In the genomic region with DNA sequence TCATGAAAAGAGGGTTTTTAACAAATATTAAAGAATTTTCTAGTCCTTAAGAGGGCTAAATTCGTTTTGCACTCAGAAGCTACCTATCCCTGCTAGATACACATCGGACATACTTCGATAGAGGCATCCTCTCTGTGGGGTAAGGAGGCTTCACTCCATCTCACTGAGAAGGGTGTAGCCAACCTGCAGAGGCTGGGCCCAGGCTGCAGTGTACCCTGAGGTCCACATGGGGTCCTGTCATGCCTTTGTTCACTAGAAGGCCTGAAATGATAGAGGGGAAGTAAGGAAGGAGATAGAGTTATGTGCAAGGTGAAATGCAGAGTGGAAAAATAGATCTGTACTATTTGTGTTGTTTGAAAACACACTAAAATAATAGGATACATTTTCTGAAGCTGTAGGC, we compare ENCODE assay signal across 11 cellular contexts. TPM values are rescaled to one million over a fixed set of nuclear protein-coding genes. Genes with fewer than 3 reads are reported as not detected.
DNase-seq lines count a peak whose midpoint lies in the region; ATAC-seq and TF ChIP-seq lines count a peak whose summit lies in the region.
"Had no signal": no experiment of that assay in that cellular context is flagged by ENCODE, and none has a peak within 500 bp of the region (broad histone marks: within the 10 kb centered on the region; RNA-seq: fewer than 3 reads in every experiment).

No MANE protein-coding gene starts in this region.

- no peak overlapping the region for H3K27ac ChIP-seq in OCI-LY7 (ENCODE audit: low read depth, low read length, poor library complexity, severe bottlenecking)
- no peak overlapping the region for H3K27ac ChIP-seq in transverse colon
- H3K27ac ChIP-seq in CD4-positive, alpha-beta memory T cell (ENCODE audit: low read depth, low read length), result no peak overlapping the region
- H3K27ac ChIP-seq: 22Rv1, upper lobe of right lung had no signal

- H2AFZ ChIP-seq in OCI-LY7 (ENCODE audit: low read length), result no peak overlapping the region

- TF ChIP-seq EP300 in transverse colon (IDR thresholded peaks at IDR 0.05; ENCODE audit: low read depth), result no peak

- H3K9me2 ChIP-seq in OCI-LY7 (ENCODE audit: insufficient read depth, low read length), result no peaks in the 10 kb centered on the region

- DNase-seq in DMS 273 (lab: John Stamatoyannopoulos, UW; ENCODE audit: unreplicated experiment) (peak; percentile 24), DMS 273 treated with DMSO at 0.1 percent for 48 hours (lab: John Stamatoyannopoulos, UW) (no peak), OCI-LY7 (ENCODE audit: low spot score) (no peak), kidney epithelial cell (ENCODE audit: low read depth) (no peak), transverse colon (no peak), hippocampal formation (lab: John Stamatoyannopoulos, UW) (no peak)
- no peak for DNase-seq in CD4-positive, alpha-beta memory T cell
- DNase-seq: upper lobe of right lung had no signal

- no peaks in the 10 kb centered on the region for H3K36me3 ChIP-seq in OCI-LY7 (ENCODE audit: insufficient read depth, low read length)
- no peaks in the 10 kb centered on the region for H3K36me3 ChIP-seq in kidney epithelial cell (ENCODE audit: control insufficient read depth, insufficient read depth, low read length)
- H3K36me3 ChIP-seq in transverse colon, result no peaks in the 10 kb centered on the region
- peaks cover 7% of the 10 kb centered on the region for H3K36me3 ChIP-seq in CD4-positive, alpha-beta memory T cell (ENCODE audit: insufficient read depth, low read length)
- H3K36me3 ChIP-seq: upper lobe of right lung had no signal

- H3K4me1 Mint-ChIP-seq in CD4-positive, alpha-beta memory T cell, result no peaks in the 10 kb centered on the region
- H3K4me1 Mint-ChIP-seq: nephron had no signal

- no peak for TF ChIP-seq POLR2A in transverse colon (IDR thresholded peaks at IDR 0.05)

- TF ChIP-seq CTCF in OCI-LY7 (conservative IDR thresholded peaks at IDR 0.05; ENCODE audit: low read length), result peak; percentile 47; the same call in 1 of the 2 replicates
- peak; percentile 14 for TF ChIP-seq CTCF in kidney epithelial cell (IDR thresholded peaks at IDR 0.05; ENCODE audit: insufficient read depth, low read length, poor library complexity, severe bottlenecking)
- no peak for TF ChIP-seq CTCF in transverse colon (IDR thresholded peaks at IDR 0.05)

- H3K27me3 ChIP-seq in kidney epithelial cell (ENCODE audit: control insufficient read depth, insufficient read depth, low read length) (no peaks in the 10 kb centered on the region), transverse colon (no peaks in the 10 kb centered on the region)
- no peaks in the 10 kb centered on the region for H3K27me3 ChIP-seq in CD4-positive, alpha-beta memory T cell (ENCODE audit: insufficient read depth, low read length)
- H3K27me3 ChIP-seq: upper lobe of right lung had no signal

- peaks cover 42 to 55% of the 10 kb centered on the region in 2 donors for H3K36me3 Mint-ChIP-seq in CD4-positive, alpha-beta memory T cell

- H3K4me3 ChIP-seq in OCI-LY7 (ENCODE audit: low read depth, low read length, poor library complexity, severe bottlenecking), result no peak overlapping the region
- H3K4me3 ChIP-seq in kidney epithelial cell (ENCODE audit: low read depth, low read length), result no peak overlapping the region
- no peak overlapping the region for H3K4me3 ChIP-seq in transverse colon
- no peak overlapping the region for H3K4me3 ChIP-seq in CD4-positive, alpha-beta memory T cell (ENCODE audit: low read length in 2 of 2)
- H3K4me3 ChIP-seq: upper lobe of right lung had no signal

- H3K27ac Mint-ChIP-seq in CD4-positive, alpha-beta memory T cell, result no peak overlapping the region
- H3K27ac Mint-ChIP-seq: nephron had no signal

- in situ Hi-C loops in transverse colon (cut with MboI; ENCODE audit: low pct_ligation_motif_present in 1 of 4, low pct_unique_long_range_greater_than_20kb in 1 of 4, low sequenced_read_pairs in 3 of 4), result no loop called here

- H3K4me3 Mint-ChIP-seq in CD4-positive, alpha-beta memory T cell, result no peak overlapping the region
- H3K4me3 Mint-ChIP-seq: nephron had no signal

- BruUV-seq in OCI-LY7 (replicated peaks; lab: Mats Ljungman, UMichigan), result no TSS peak

- peak; percentile 81 for ATAC-seq in GM21526 (IDR thresholded peaks at IDR 0.05; ENCODE audit: low FRiP score, unreplicated experiment)
- ATAC-seq: upper lobe of right lung had no signal

- 67 to 85% methylated on average over 1 to 3 of the region's 3 CpGs for WGBS in transverse colon (ENCODE audit: low coverage in 1 of 2), 2 donors

- H3K4me1 ChIP-seq in OCI-LY7 (ENCODE audit: insufficient read depth, low read length, poor library complexity, severe bottlenecking) (no peaks in the 10 kb centered on the region), transverse colon (no peaks in the 10 kb centered on the region)
- no peaks in the 10 kb centered on the region for H3K4me1 ChIP-seq in CD4-positive, alpha-beta memory T cell (ENCODE audit: insufficient read depth, low read length)
- H3K4me1 ChIP-seq: upper lobe of right lung had no signal

- no peaks in the 10 kb centered on the region for H4K20me1 ChIP-seq in OCI-LY7 (ENCODE audit: insufficient read depth, low read length)

- intact Hi-C loops in OCI-LY7 (cut with micrococcal nuclease; ENCODE audit: unreplicated experiment) (no loop called here), transverse colon (cut with DNase I; ENCODE audit: low total_unique reads) (no loop called here)
- intact Hi-C loops in CD4-positive, alpha-beta memory T cell (cut with micrococcal nuclease), result no loop called here

- no peaks in the 10 kb centered on the region for H3K79me2 ChIP-seq in OCI-LY7 (ENCODE audit: insufficient read depth, low read depth, low read length)

- POLR2A ChIA-PET in OCI-LY7 (lab: Charles Lee), result no interaction called here
- POLR2A ChIA-PET in CD4-positive, alpha-beta memory T cell (lab: Charles Lee; ENCODE audit: partially characterized antibody), result no interaction called here

- H3K27me3 Mint-ChIP-seq in CD4-positive, alpha-beta memory T cell, result no peaks in the 10 kb centered on the region

- H3K9me3 ChIP-seq in OCI-LY7 (ENCODE audit: low read length), result no peaks in the 10 kb centered on the region
- H3K9me3 ChIP-seq in transverse colon, result no peaks in the 10 kb centered on the region
- H3K9me3 ChIP-seq in CD4-positive, alpha-beta memory T cell (ENCODE audit: control insufficient read depth in 1 of 2, low read length in 2 of 2), result no peaks in the 10 kb centered on the region
- H3K9me3 ChIP-seq: upper lobe of right lung had no signal

- H3K9me3 Mint-ChIP-seq in CD4-positive, alpha-beta memory T cell, result no peaks in the 10 kb centered on the region
- H3K9me3 Mint-ChIP-seq: nephron had no signal

- CTCF ChIA-PET in OCI-LY7 (lab: Charles Lee; ENCODE audit: unreplicated experiment), result no interaction called here
- CTCF ChIA-PET in CD4-positive, alpha-beta memory T cell (lab: Charles Lee; ENCODE audit: partially characterized antibody), result interaction anchor here (1.3 kb wide), 1 partner anchor 140 kb away, joined by 4 read pairs; no protein-coding TSS in a partner anchor

- H3K4me2 ChIP-seq in OCI-LY7 (ENCODE audit: low read length), result no peak overlapping the region

RNA-seq across cellular contexts. Expression of a gene that starts 45.6 kb away (rescaled TPM):
- 0.36 and 0.95 TPM in 2 replicates for total RNA-seq in OCI-LY7 (2014; rRNA removed; shearing (Covaris generic))
- total RNA-seq in OCI-LY7 (2022), result 2.8 and 3.4 TPM in 2 replicates
- 5.9 and 6.3 TPM in 2 replicates for total RNA-seq in kidney epithelial cell
- total RNA-seq in transverse colon, result 10 to 100 TPM in 1 of 4 donors, 1 to 10 TPM in 3; 2.6 to 15.3 (median 4.9) TPM
- total RNA-seq in CD4-positive, alpha-beta memory T cell, result 10 to 100 TPM; 36.0 to 38.6 TPM
- 1 to 10 TPM in 1 of 2 donors, under 1 TPM in 1; 0.59 to 2.5 TPM for polyA plus RNA-seq in CD4-positive, alpha-beta memory T cell

Comparison
In these comparisons a context has a peak if more than half of its experiments do, and no peak if none do; other contexts are left out.
1. CTCF ChIP-seq: peak in OCI-LY7 (single experiment) and kidney epithelial cell (single experiment); none in transverse colon (0 of 5).